22 cellular contexts compared by ENCODE assay signal in the genomic region with DNA sequence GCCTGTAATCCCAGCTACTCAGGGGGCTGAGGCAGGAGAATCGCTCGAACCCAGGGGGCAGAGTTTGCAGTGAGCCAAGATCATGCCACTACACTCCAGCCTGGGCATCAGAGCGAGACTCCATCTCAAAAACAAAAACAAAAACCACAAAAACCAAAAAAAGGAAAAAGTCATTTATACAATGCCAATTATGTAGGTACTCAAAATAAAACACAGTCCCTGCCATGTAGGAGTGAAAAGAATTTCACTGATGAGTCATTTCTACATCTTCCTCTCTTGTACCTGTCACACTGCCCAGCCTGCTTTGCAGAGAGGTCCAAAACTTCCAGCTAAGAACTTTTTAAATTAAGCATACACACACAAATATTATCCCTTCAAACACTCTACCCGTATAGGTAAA.
DNase-seq lines count a peak whose midpoint lies in the region; ATAC-seq lines count a peak whose summit lies in the region.
"Had no signal": no experiment of that assay in that cellular context is flagged by ENCODE, and none has a peak within 500 bp of the region (broad histone marks: within the 10 kb centered on the region; RNA-seq: fewer than 3 reads in every experiment).

No MANE protein-coding gene starts in this region.

- no peak overlapping the region for H4K91ac ChIP-seq in mesenchymal stem cell (ENCODE audit: low read length)

- H2BK15ac ChIP-seq in mesenchymal stem cell (ENCODE audit: low read depth, poor library complexity, severe bottlenecking), result no peak overlapping the region

- DNase-seq in M059J (ENCODE audit: low read depth) (peak; percentile 4), mesenchymal stem cell (no peak), glomerular visceral epithelial cell (ENCODE audit: extremely low spot score) (no peak), GOT3 (lab: John Stamatoyannopoulos, UW) (no peak)
- DNase-seq: activated CD8-positive, alpha-beta memory T cell treated with anti-CD3 and anti-CD28 coated beads, Interleukin-2, amount 10 ng/mL, durations not matched to agents 7 days and 5 days; activated naive CD8-positive, alpha-beta T cell treated with anti-CD3 and anti-CD28 coated beads, Interleukin-2, amount 50 U/mL, for 24 hours; CD4-positive, alpha-beta memory T cell; foreskin melanocyte; kidney; MV-4-11; NCI-H2029; NCI-H446; stimulated activated CD4-positive, alpha-beta T cell treated with anti-CD3 and anti-CD28 coated beads, Interleukin-2, amount 100 ng/mL, for 24 hours; stimulated activated naive CD8-positive, alpha-beta T cell treated with anti-CD3 and anti-CD28 coated beads, Interleukin-15, Interleukin-2, amounts not matched to agents 100 U/mL and 50 U/mL, for 24 hours had no signal

- no peak overlapping the region for H4K8ac ChIP-seq in mesenchymal stem cell (ENCODE audit: low read length)

- H3K36me3 ChIP-seq in esophagus (ENCODE audit: control insufficient read depth in 2 of 2, insufficient read depth in 2 of 2, low read length in 1 of 2), result peaks cover 3 to 7% of the 10 kb centered on the region in 2 donors
- no peaks in the 10 kb centered on the region for H3K36me3 ChIP-seq in mesenchymal stem cell (ENCODE audit: control insufficient read depth in 1 of 2, insufficient read depth in 2 of 2, low read depth in 1 of 2, low read length in 2 of 2)
- H3K36me3 ChIP-seq: breast epithelium had no signal

- no peak overlapping the region for H3K4ac ChIP-seq in mesenchymal stem cell (ENCODE audit: low read depth in 1 of 2, low read length in 2 of 2)

- no peaks in the 10 kb centered on the region for H3K4me1 ChIP-seq in esophagus (ENCODE audit: control insufficient read depth in 2 of 2, insufficient read depth in 2 of 2, low read length in 1 of 2)
- no peaks in the 10 kb centered on the region for H3K4me1 ChIP-seq in mesenchymal stem cell (ENCODE audit: control insufficient read depth, insufficient read depth, low read depth, low read length)
- H3K4me1 ChIP-seq: breast epithelium, parathyroid adenoma, tibial nerve had no signal

- no peak overlapping the region for H2BK5ac ChIP-seq in mesenchymal stem cell (ENCODE audit: low read depth, low read length, poor library complexity, severe bottlenecking)

- no peak overlapping the region for H3K9ac ChIP-seq in mesenchymal stem cell (ENCODE audit: low read length)
- H3K9ac ChIP-seq: parathyroid adenoma had no signal

- no peak overlapping the region for H3K23ac ChIP-seq in mesenchymal stem cell (ENCODE audit: low read length in 2 of 2)

- no peak overlapping the region for H3K14ac ChIP-seq in mesenchymal stem cell (ENCODE audit: low read length in 2 of 2)

- no peak overlapping the region for H3K4me2 ChIP-seq in mesenchymal stem cell (ENCODE audit: low read length, poor library complexity, severe bottlenecking)

- no peaks in the 10 kb centered on the region for H3K79me1 ChIP-seq in mesenchymal stem cell (replicated peaks; ENCODE audit: low read length, poor library complexity, severe bottlenecking)

- ATAC-seq in GM18519 (IDR thresholded peaks at IDR 0.05; ENCODE audit: low FRiP score, unreplicated experiment) (peak; percentile 70), GM21786 (IDR thresholded peaks at IDR 0.05; ENCODE audit: unreplicated experiment) (peak; percentile 63), HG03025 (IDR thresholded peaks at IDR 0.05; ENCODE audit: low FRiP score, unreplicated experiment) (no peak)
- ATAC-seq: activated CD8-positive, alpha-beta memory T cell treated with anti-CD3 and anti-CD28 coated beads, Interleukin-2, amount 10 ng/mL, durations not matched to agents 7 days and 5 days; activated naive CD8-positive, alpha-beta T cell treated with anti-CD3 and anti-CD28 coated beads, Interleukin-2, amount 50 U/mL, for 24 hours; K562; stimulated activated naive CD8-positive, alpha-beta T cell treated with anti-CD3 and anti-CD28 coated beads, Interleukin-15, Interleukin-2, amounts not matched to agents 100 U/mL and 50 U/mL, for 24 hours had no signal

- H3K27me3 ChIP-seq in esophagus (ENCODE audit: control insufficient read depth in 1 of 2, insufficient read depth in 2 of 2, low read length in 2 of 2), result no peaks in the 10 kb centered on the region
- H3K27me3 ChIP-seq in mesenchymal stem cell (ENCODE audit: control insufficient read depth in 1 of 2, insufficient read depth in 1 of 2, low read length in 2 of 2), result no peaks in the 10 kb centered on the region
- H3K27me3 ChIP-seq: breast epithelium, tibial nerve had no signal

- H2BK12ac ChIP-seq in mesenchymal stem cell (ENCODE audit: low read length in 2 of 2), result no peak overlapping the region

- H3K9me3 ChIP-seq in esophagus (ENCODE audit: control insufficient read depth in 2 of 2, insufficient read depth in 1 of 2, low read depth in 1 of 2, low read length in 1 of 2) (no peaks in the 10 kb centered on the region), mesenchymal stem cell (ENCODE audit: control insufficient read depth, low read length) (no peaks in the 10 kb centered on the region)
- H3K9me3 ChIP-seq: breast epithelium, tibial nerve had no signal

- H3K4me3 ChIP-seq in esophagus (ENCODE audit: low read depth in 1 of 2, low read length in 2 of 2) (no peak overlapping the region), mesenchymal stem cell (ENCODE audit: insufficient read depth in 1 of 2, low read depth in 1 of 2, low read length in 2 of 2) (no peak overlapping the region)
- H3K4me3 ChIP-seq: breast epithelium, K562, tibial nerve had no signal

- H3K18ac ChIP-seq in mesenchymal stem cell (ENCODE audit: low read depth in 1 of 2, low read length in 2 of 2), result no peak overlapping the region

- no peak overlapping the region for H2BK120ac ChIP-seq in mesenchymal stem cell (ENCODE audit: low read depth, low read length)

- WGBS in esophagus, 2 donors, result 54 to 62% methylated on average over 4 of the region's 4 CpGs
- WGBS in mesenchymal stem cell, result 92% methylated on average over 2 of the region's 4 CpGs

- H2AFZ ChIP-seq in mesenchymal stem cell (ENCODE audit: low read depth, low read length), result no peak overlapping the region
- H2AFZ ChIP-seq: parathyroid adenoma had no signal

- H3K27ac ChIP-seq in esophagus (ENCODE audit: low read depth in 2 of 2, low read length in 1 of 2), result peak overlapping the region; percentile 55 to 67
- H3K27ac ChIP-seq in mesenchymal stem cell (ENCODE audit: low read length, poor library complexity, severe bottlenecking), result no peak overlapping the region
- H3K27ac ChIP-seq: breast epithelium, parathyroid adenoma, tibial nerve had no signal

- no peak overlapping the region for H2AK5ac ChIP-seq in mesenchymal stem cell (ENCODE audit: low read length, severe bottlenecking)
